In the genomic region with DNA sequence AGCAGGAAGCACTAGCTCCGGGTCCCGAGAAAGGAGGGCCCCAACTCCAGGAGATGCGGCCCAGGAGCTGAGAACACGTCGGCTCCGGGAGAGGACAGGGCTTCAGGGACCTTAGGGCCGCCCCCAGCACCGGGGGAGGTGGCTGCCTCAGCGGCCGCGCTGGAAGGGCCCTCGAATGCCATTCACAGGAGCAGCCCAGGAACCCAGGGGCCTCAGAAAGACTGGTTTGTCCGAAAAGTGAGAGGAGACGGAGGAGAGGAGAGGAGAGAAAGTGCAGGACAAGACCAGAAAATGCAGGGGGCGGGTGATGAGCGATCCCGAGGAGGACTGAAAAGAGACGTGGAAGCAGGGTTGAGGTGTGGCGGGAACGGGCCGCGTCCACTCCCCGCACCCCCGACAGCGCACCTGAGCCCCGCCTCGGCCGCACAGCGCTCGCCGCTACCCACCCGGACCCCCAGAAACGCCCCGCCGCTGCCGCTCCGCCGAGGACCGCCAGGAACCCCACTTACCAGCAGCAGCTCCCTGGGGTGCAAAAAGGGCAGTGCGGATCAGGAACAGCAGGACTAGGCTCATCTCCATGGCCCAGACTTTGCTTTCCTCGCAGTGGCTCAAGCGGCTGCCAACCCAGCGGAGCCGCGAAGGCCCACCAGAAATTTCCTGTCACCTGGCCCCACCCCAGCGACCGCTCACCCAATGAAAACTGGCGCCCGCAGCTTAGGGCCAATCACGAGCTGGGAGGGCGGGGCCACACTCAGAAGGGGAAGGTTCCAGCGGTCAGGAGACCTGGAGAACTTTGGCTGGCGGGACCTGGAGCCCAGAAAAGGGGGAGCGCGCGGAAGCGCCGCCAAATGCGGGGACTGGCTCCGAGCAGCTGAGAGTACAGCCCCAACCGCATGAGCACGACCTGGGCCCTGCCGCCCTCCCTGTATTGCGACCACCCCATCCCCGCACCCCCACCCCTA, we compare ENCODE assay signal across 1 cellular context.
A peak's percentile ranks its signal among the peaks of the same experiment; 100 is the strongest.
TF ChIP-seq lines count a peak whose summit lies in the region.

No MANE protein-coding gene starts in this region.

TF ChIP-seq in HepG2, 621 proteins besides CTCF, POLR2A, EP300 and RAD21 (continued from another document and continues in another):
- TF ChIP-seq TFE3 (CRISPR knock-in tag; IDR thresholded peaks at IDR 0.05), result peak; percentile 63; the same call in 1 of the 2 replicates
- TF ChIP-seq ZFP36L1 (CRISPR knock-in tag; IDR thresholded peaks at IDR 0.05), result no peak
- TF ChIP-seq HIVEP1 (CRISPR knock-in tag; IDR thresholded peaks at IDR 0.05), result peak; percentile 72; the same call in 1 of the 2 replicates
- TF ChIP-seq NR2F2 (IDR thresholded peaks at IDR 0.05; ENCODE audit: borderline replicate concordance, low read depth), result no peak
- no peak for TF ChIP-seq ZBTB3 (CRISPR knock-in tag; IDR thresholded peaks at IDR 0.05; ENCODE audit: borderline replicate concordance, low read depth)
- TF ChIP-seq ZNF703 (CRISPR knock-in tag; IDR thresholded peaks at IDR 0.05; ENCODE audit: borderline replicate concordance), result no peak
- TF ChIP-seq MTERF4 (CRISPR knock-in tag; IDR thresholded peaks at IDR 0.05), result peak; percentile 24; the same call in 1 of the 2 replicates
- TF ChIP-seq, protein P1, sequence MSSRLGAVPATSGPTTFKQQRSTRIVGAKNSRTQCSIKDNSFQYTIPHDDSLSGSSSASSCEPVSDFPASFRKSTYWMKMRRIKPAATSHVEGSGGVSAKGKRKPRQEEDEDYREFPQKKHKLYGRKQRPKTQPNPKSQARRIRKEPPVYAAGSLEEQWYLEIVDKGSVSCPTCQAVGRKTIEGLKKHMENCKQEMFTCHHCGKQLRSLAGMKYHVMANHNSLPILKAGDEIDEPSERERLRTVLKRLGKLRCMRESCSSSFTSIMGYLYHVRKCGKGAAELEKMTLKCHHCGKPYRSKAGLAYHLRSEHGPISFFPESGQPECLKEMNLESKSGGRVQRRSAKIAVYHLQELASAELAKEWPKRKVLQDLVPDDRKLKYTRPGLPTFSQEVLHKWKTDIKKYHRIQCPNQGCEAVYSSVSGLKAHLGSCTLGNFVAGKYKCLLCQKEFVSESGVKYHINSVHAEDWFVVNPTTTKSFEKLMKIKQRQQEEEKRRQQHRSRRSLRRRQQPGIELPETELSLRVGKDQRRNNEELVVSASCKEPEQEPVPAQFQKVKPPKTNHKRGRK (CRISPR knock-in tag; IDR thresholded peaks at IDR 0.05), result no peak
- TF ChIP-seq ZNF251 (CRISPR knock-in tag; IDR thresholded peaks at IDR 0.05), result no peak
- TF ChIP-seq ZNF839 (CRISPR knock-in tag; IDR thresholded peaks at IDR 0.05; ENCODE audit: borderline replicate concordance), result peak; percentile 25; the same call in 1 of the 2 replicates
- no peak for TF ChIP-seq ZBTB43 (CRISPR knock-in tag; conservative IDR thresholded peaks at IDR 0.05)
- peak; percentile 55; the same call in 1 of the 2 replicates for TF ChIP-seq ZSCAN9 (CRISPR knock-in tag; IDR thresholded peaks at IDR 0.05; ENCODE audit: borderline replicate concordance)
- TF ChIP-seq ZNF333 (CRISPR knock-in tag; IDR thresholded peaks at IDR 0.05; ENCODE audit: borderline replicate concordance), result peak; percentile 70; the same call in 1 of the 2 replicates
- no peak for TF ChIP-seq MLLT10 (CRISPR knock-in tag; IDR thresholded peaks at IDR 0.05)
- peak; percentile 55; the same call in 1 of the 2 replicates for TF ChIP-seq POLR2AphosphoS5 (IDR thresholded peaks at IDR 0.05; ENCODE audit: low read depth, low read length)
- peak; percentile 83 for TF ChIP-seq ZNF747 (CRISPR knock-in tag; IDR thresholded peaks at IDR 0.05; ENCODE audit: borderline replicate concordance)
- TF ChIP-seq, protein P2, sequence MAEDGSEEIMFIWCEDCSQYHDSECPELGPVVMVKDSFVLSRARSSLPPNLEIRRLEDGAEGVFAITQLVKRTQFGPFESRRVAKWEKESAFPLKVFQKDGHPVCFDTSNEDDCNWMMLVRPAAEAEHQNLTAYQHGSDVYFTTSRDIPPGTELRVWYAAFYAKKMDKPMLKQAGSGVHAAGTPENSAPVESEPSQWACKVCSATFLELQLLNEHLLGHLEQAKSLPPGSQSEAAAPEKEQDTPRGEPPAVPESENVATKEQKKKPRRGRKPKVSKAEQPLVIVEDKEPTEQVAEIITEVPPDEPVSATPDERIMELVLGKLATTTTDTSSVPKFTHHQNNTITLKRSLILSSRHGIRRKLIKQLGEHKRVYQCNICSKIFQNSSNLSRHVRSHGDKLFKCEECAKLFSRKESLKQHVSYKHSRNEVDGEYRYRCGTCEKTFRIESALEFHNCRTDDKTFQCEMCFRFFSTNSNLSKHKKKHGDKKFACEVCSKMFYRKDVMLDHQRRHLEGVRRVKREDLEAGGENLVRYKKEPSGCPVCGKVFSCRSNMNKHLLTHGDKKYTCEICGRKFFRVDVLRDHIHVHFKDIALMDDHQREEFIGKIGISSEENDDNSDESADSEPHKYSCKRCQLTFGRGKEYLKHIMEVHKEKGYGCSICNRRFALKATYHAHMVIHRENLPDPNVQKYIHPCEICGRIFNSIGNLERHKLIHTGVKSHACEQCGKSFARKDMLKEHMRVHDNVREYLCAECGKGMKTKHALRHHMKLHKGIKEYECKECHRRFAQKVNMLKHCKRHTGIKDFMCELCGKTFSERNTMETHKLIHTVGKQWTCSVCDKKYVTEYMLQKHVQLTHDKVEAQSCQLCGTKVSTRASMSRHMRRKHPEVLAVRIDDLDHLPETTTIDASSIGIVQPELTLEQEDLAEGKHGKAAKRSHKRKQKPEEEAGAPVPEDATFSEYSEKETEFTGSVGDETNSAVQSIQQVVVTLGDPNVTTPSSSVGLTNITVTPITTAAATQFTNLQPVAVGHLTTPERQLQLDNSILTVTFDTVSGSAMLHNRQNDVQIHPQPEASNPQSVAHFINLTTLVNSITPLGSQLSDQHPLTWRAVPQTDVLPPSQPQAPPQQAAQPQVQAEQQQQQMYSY (CRISPR knock-in tag; IDR thresholded peaks at IDR 0.05), result peak; percentile 91
- peak; percentile 79 for TF ChIP-seq ZNF138 (CRISPR knock-in tag; IDR thresholded peaks at IDR 0.05; ENCODE audit: low read depth)
- TF ChIP-seq ZNF776 (CRISPR knock-in tag; IDR thresholded peaks at IDR 0.05), result peak; percentile 85; the same call in 1 of the 2 replicates
- peak; percentile 67; the same call in 1 of the 2 replicates for TF ChIP-seq ZNF572 (CRISPR knock-in tag; IDR thresholded peaks at IDR 0.05)
- TF ChIP-seq RFXAP (CRISPR knock-in tag; IDR thresholded peaks at IDR 0.05; ENCODE audit: borderline replicate concordance), result peak; percentile 96
- TF ChIP-seq ZNF10 (CRISPR knock-in tag; IDR thresholded peaks at IDR 0.05; ENCODE audit: borderline replicate concordance, low read depth), result no peak
- TF ChIP-seq MTF1 (CRISPR knock-in tag; IDR thresholded peaks at IDR 0.05), result no peak
- no peak for TF ChIP-seq ZNF878 (CRISPR knock-in tag; IDR thresholded peaks at IDR 0.05)
- TF ChIP-seq ZNF570 (CRISPR knock-in tag; IDR thresholded peaks at IDR 0.05; ENCODE audit: borderline replicate concordance), result 0 out of 2 replicates have a peak, but pooled peaks have one; percentile 37
- peak; percentile 71 for TF ChIP-seq MXD3 (CRISPR knock-in tag; IDR thresholded peaks at IDR 0.05)
- TF ChIP-seq, protein P3, sequence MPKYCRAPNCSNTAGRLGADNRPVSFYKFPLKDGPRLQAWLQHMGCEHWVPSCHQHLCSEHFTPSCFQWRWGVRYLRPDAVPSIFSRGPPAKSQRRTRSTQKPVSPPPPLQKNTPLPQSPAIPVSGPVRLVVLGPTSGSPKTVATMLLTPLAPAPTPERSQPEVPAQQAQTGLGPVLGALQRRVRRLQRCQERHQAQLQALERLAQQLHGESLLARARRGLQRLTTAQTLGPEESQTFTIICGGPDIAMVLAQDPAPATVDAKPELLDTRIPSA (CRISPR knock-in tag; IDR thresholded peaks at IDR 0.05; ENCODE audit: borderline replicate concordance), result peak; percentile 78
- no peak for TF ChIP-seq SETDB1 (CRISPR knock-in tag; IDR thresholded peaks at IDR 0.05; ENCODE audit: borderline replicate concordance)
- TF ChIP-seq MTF2 (CRISPR knock-in tag; IDR thresholded peaks at IDR 0.05; ENCODE audit: borderline replicate concordance), result no peak
- peak; percentile 96 for TF ChIP-seq ZNF687 (CRISPR knock-in tag; IDR thresholded peaks at IDR 0.05)
- TF ChIP-seq PHF8 (CRISPR knock-in tag; IDR thresholded peaks at IDR 0.05), result peak; percentile 80
- peak; percentile 32; the same call in 1 of the 2 replicates for TF ChIP-seq KDM2A (CRISPR knock-in tag; IDR thresholded peaks at IDR 0.05; ENCODE audit: borderline replicate concordance, low read depth)
- no peak; the same call in 1 of the 2 replicates for TF ChIP-seq ZNF446 (CRISPR knock-in tag; IDR thresholded peaks at IDR 0.05)
- TF ChIP-seq TMF1 (CRISPR knock-in tag; IDR thresholded peaks at IDR 0.05; ENCODE audit: low read depth), result peak; percentile 77; the same call in 1 of the 2 replicates
- no peak for TF ChIP-seq HNF4G (IDR thresholded peaks at IDR 0.05; ENCODE audit: borderline replicate concordance, low read depth, low read length)
- TF ChIP-seq HNF4G (CRISPR knock-in tag; IDR thresholded peaks at IDR 0.05; ENCODE audit: borderline replicate concordance, low read depth), result peak; percentile 35; the same call in 1 of the 2 replicates
- TF ChIP-seq ZBTB38 (CRISPR knock-in tag; IDR thresholded peaks at IDR 0.05), result peak; percentile 12; the same call in 1 of the 2 replicates
- TF ChIP-seq TARDBP (CRISPR knock-in tag; IDR thresholded peaks at IDR 0.05), result peak; percentile 22; the same call in 1 of the 2 replicates
- peak; percentile 59; the same call in 1 of the 2 replicates for TF ChIP-seq WIZ (CRISPR knock-in tag; IDR thresholded peaks at IDR 0.05)
- peak; percentile 65 for TF ChIP-seq ZNF292 (CRISPR knock-in tag; IDR thresholded peaks at IDR 0.05; ENCODE audit: borderline replicate concordance, low read depth)
- peak; percentile 88; the same call in 1 of the 2 replicates for TF ChIP-seq KDM5B (CRISPR knock-in tag; IDR thresholded peaks at IDR 0.05; ENCODE audit: borderline replicate concordance)
- TF ChIP-seq KLF11 (CRISPR knock-in tag; IDR thresholded peaks at IDR 0.05), result 0 out of 2 replicates have a peak, but pooled peaks have one; percentile 29
